ENCODE assay signal across 21 cellular contexts in the genomic region with DNA sequence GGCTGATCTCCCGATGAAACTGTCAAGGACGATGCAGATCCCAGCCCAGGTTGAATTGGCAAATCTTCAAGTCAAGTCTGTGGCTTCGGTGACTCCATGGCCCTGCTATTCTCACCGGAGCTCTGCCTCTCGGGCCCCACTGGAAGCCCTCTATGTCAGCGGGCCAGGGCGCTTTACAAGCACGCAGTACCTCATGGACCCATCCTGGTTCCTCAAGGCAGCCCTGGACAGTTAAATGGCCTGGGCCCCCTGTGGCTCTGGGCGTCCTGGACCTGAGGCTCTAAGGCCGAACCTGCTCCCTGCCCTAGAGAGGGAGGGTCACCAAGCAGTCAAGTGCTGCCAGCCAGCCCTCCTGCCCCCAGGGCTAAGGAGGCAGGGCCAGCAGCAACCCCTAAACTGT. TPM values are rescaled to one million over a fixed set of nuclear protein-coding genes. Genes with fewer than 3 reads are reported as not detected.
DNase-seq lines count a peak whose midpoint lies in the region; ATAC-seq and TF ChIP-seq lines count a peak whose summit lies in the region.
"Had no signal": no experiment of that assay in that cellular context is flagged by ENCODE, and none has a peak within 500 bp of the region (broad histone marks: within the 10 kb centered on the region; RNA-seq: fewer than 3 reads in every experiment).

No MANE protein-coding gene starts in this region.

- no peak for ATAC-seq in Right ventricle myocardium superior (ENCODE audit: poor library complexity)
- ATAC-seq in PC-3 = no peak

- 84% methylated on average over 10 of the region's 10 CpGs for WGBS in smooth muscle cell (ENCODE audit: low lambda C conversion rate)

- H3K4me2 ChIP-seq in PC-3 (ENCODE audit: low read length) = peak overlapping the region; percentile 82; the same call in 1 of the 2 replicates
- peak overlapping the region; percentile 83 for H3K4me2 ChIP-seq in smooth muscle cell

- intact Hi-C loops in Right ventricle myocardium superior (cut with DNase I) = loop anchor here (2.0 kb wide), 2 partner anchors 44 to 116 kb away; no protein-coding TSS in a partner anchor
- intact Hi-C loops in PC-3 (cut with micrococcal nuclease) = loop anchor here (1.0 to 5.0 kb wide), 3 partner anchors 117 to 576 kb away; a partner anchor contains a TSS

- H2AFZ ChIP-seq in PC-3 (ENCODE audit: low read length) = peak overlapping the region; percentile 94
- no peak overlapping the region for H2AFZ ChIP-seq in smooth muscle cell (ENCODE audit: low read depth)

- H3K36me3 ChIP-seq in cardiac muscle cell = no peaks in the 10 kb centered on the region
- H3K36me3 ChIP-seq in PC-3 (ENCODE audit: low read depth, low read length) = no peaks in the 10 kb centered on the region
- H3K36me3 ChIP-seq in right atrium auricular region = no peaks in the 10 kb centered on the region
- H3K36me3 ChIP-seq in smooth muscle cell (ENCODE audit: low read depth) = no peaks in the 10 kb centered on the region
- H3K36me3 ChIP-seq: BLaER1 had no signal

- TF ChIP-seq CTCF in cardiac muscle cell (IDR thresholded peaks at IDR 0.05; ENCODE audit: low read depth, low read length) (no peak), PC-3 (conservative IDR thresholded peaks at IDR 0.05; ENCODE audit: low read depth, low read length) (no peak), right atrium auricular region (IDR thresholded peaks at IDR 0.05) (no peak), smooth muscle cell (IDR thresholded peaks at IDR 0.05; ENCODE audit: borderline replicate concordance, insufficient read depth, poor library complexity, severe bottlenecking) (no peak)

- H3K27ac ChIP-seq in cardiac muscle cell (peak overlapping the region; percentile 70), PC-3 (ENCODE audit: low read length) (no peak overlapping the region), right atrium auricular region (peak overlapping the region; percentile 40 to 54), smooth muscle cell (ENCODE audit: low read depth) (no peak overlapping the region)
- H3K27ac ChIP-seq: BLaER1 had no signal

- H3K27me3 ChIP-seq in cardiac muscle cell = no peaks in the 10 kb centered on the region
- no peaks in the 10 kb centered on the region for H3K27me3 ChIP-seq in PC-3 (ENCODE audit: low read length)
- H3K27me3 ChIP-seq in right atrium auricular region = no peaks in the 10 kb centered on the region
- peaks cover 9% of the 10 kb centered on the region for H3K27me3 ChIP-seq in smooth muscle cell (ENCODE audit: low read depth)

- no peaks in the 10 kb centered on the region for H3K9me2 ChIP-seq in PC-3 (replicated peaks; ENCODE audit: low read length)

- no peak overlapping the region for H3K9ac ChIP-seq in PC-3 (ENCODE audit: low read length)
- no peak overlapping the region for H3K9ac ChIP-seq in smooth muscle cell (ENCODE audit: low read depth)
- H3K9ac ChIP-seq: BLaER1 had no signal

- H3K4me3 ChIP-seq in cardiac muscle cell = peak overlapping the region; percentile 33
- no peak overlapping the region for H3K4me3 ChIP-seq in PC-3 (ENCODE audit: low read length)
- no peak overlapping the region for H3K4me3 ChIP-seq in right atrium auricular region
- no peak overlapping the region for H3K4me3 ChIP-seq in smooth muscle cell
- H3K4me3 ChIP-seq: mucosa of descending colon had no signal

- BruUV-seq in PC-3 (replicated peaks; lab: Mats Ljungman, UMichigan) = no TSS peak

- no peaks in the 10 kb centered on the region for H3F3A ChIP-seq in PC-3 (ENCODE audit: low read length, unreplicated experiment)
- H3F3A ChIP-seq in smooth muscle cell (ENCODE audit: low read depth) = no peaks in the 10 kb centered on the region

- DNase-seq in cardiac muscle cell (ENCODE audit: low read depth in 1 of 2, low spot score in 1 of 2) (peak in 1 of 2 donors; percentile 30), Right ventricle myocardium superior (no peak), PC-3 (no peak), right atrium auricular region (ENCODE audit: low spot score) (no peak), smooth muscle cell (lab: John Stamatoyannopoulos, UW; ENCODE audit: unreplicated experiment) (no peak), HEK293T (ENCODE audit: extremely low spot score) (no peak), amniotic stem cell (lab: John Stamatoyannopoulos, UW) (no peak)
- no peak for DNase-seq in stimulated activated CD4-positive, alpha-beta T cell treated with anti-CD3 and anti-CD28 coated beads, Interleukin-4, amount 100 ng/mL, for 4 hours
- DNase-seq: activated CD4-positive, alpha-beta T cell treated with anti-CD3 and anti-CD28 coated beads, Interleukin-2, amount 50 U/mL, for 4 hours; aorta; NCI-H226; NCI-H82; OCI-M1; stimulated activated CD4-positive, alpha-beta T cell treated with anti-CD3 and anti-CD28 coated beads, Interleukin-12 subunit alpha, Interleukin-12 subunit beta, amount 100 ng/mL, for 4 hours had no signal

- H4K20me1 ChIP-seq in PC-3 (ENCODE audit: low read length) (no peaks in the 10 kb centered on the region), smooth muscle cell (ENCODE audit: low read depth) (no peaks in the 10 kb centered on the region)
- H4K20me1 ChIP-seq: BLaER1 had no signal

- H3K4me1 ChIP-seq in cardiac muscle cell (ENCODE audit: low read depth) (peaks cover 36% of the 10 kb centered on the region), PC-3 (ENCODE audit: insufficient read depth, low read length) (no peaks in the 10 kb centered on the region), right atrium auricular region (peaks cover 0 to 21% of the 10 kb centered on the region in 2 donors), smooth muscle cell (ENCODE audit: low read depth) (no peaks in the 10 kb centered on the region)

- POLR2A ChIA-PET in PC-3 (lab: Charles Lee; ENCODE audit: unreplicated experiment) = no interaction called here
- POLR2A ChIA-PET in HEK293T (lab: Yijun Ruan, JAX) = interaction anchor here (1.1 kb wide), 1 partner anchor 54 kb away, joined by 3 read pairs; no protein-coding TSS in a partner anchor

- CTCF ChIA-PET in PC-3 (lab: Charles Lee) = no interaction called here
- CTCF ChIA-PET in HEK293T (lab: Yijun Ruan, JAX) = interaction anchor here (1.5 kb wide), 1 partner anchor 15 kb away, joined by 5 read pairs; no protein-coding TSS in a partner anchor

- H3K9me3 ChIP-seq in cardiac muscle cell (ENCODE audit: low read depth) = no peaks in the 10 kb centered on the region
- no peaks in the 10 kb centered on the region for H3K9me3 ChIP-seq in PC-3 (ENCODE audit: low read length)
- no peaks in the 10 kb centered on the region for H3K9me3 ChIP-seq in right atrium auricular region
- H3K9me3 ChIP-seq in smooth muscle cell (replicated peaks; ENCODE audit: low read depth) = no peaks in the 10 kb centered on the region
- H3K9me3 ChIP-seq: mucosa of descending colon had no signal

- H3K79me2 ChIP-seq in PC-3 (ENCODE audit: low read length) (no peaks in the 10 kb centered on the region), smooth muscle cell (ENCODE audit: low read depth) (no peaks in the 10 kb centered on the region)

TF ChIP-seq in HEK293T, 16 proteins besides CTCF, POLR2A, EP300 and RAD21:
- TF ChIP-seq FOXK2 (IDR thresholded peaks at IDR 0.05) (no peak), LEF1 (IDR thresholded peaks at IDR 0.05; ENCODE audit: borderline replicate concordance) (no peak), ELF4 (IDR thresholded peaks at IDR 0.05) (no peak), CTBP1 (IDR thresholded peaks at IDR 0.05; ENCODE audit: borderline replicate concordance) (no peak), NFRKB (IDR thresholded peaks at IDR 0.05) (no peak), TARDBP (IDR thresholded peaks at IDR 0.05) (no peak), ARNT (IDR thresholded peaks at IDR 0.05) (no peak)

RNA-seq across cellular contexts. Expression of a gene that starts 45.3 kb away (rescaled TPM):
- total RNA-seq in cardiac muscle cell (83.4 and 138 TPM in 2 replicates), Right ventricle myocardium superior (9.6 TPM), PC-3 (2014; rRNA removed) (99.9 and 182 TPM in 2 replicates), right atrium auricular region (10 to 100 TPM; 16.0 to 16.1 TPM), smooth muscle cell (75.4 and 83.4 TPM in 2 replicates)
- polyA plus RNA-seq in cardiac muscle cell (45.1 and 65.2 TPM in 2 replicates), smooth muscle cell (54.3 and 90.2 TPM in 2 replicates)

RNA-seq across cellular contexts. Expression of a gene that starts 47.9 kb away (rescaled TPM):
- total RNA-seq in cardiac muscle cell (1,657 and 1,772 TPM in 2 replicates), Right ventricle myocardium superior (260 TPM), PC-3 (2014; rRNA removed) (not detected in 2 replicates), right atrium auricular region (100 to 1,000 TPM; 285 to 402 TPM), smooth muscle cell (2.4 and 8.0 TPM in 2 replicates)
- polyA plus RNA-seq in cardiac muscle cell (1,190 and 1,339 TPM in 2 replicates), smooth muscle cell (6.8 and 7.9 TPM in 2 replicates)
- total RNA-seq: aorta; G401; left lobe of liver; mucosa of descending colon; renal cortical epithelial cell; T-helper 1 cell treated with Interleukin-12 subunit alpha and Interleukin-12 subunit beta and Interleukin-4 antibody, amounts not matched to agents 30 ng/mL and 1 ng/mL, for 36 hours; urinary bladder had no signal
- polyA plus RNA-seq: urinary bladder had no signal

Comparison
In these comparisons a context has a peak if more than half of its experiments do, and no peak if none do; other contexts are left out.
1. H3K27ac ChIP-seq: peak in cardiac muscle cell (single experiment) and right atrium auricular region (2 of 2); none in PC-3 (single experiment) and smooth muscle cell (single experiment).
2. RNA of a gene that starts 47.9 kb away (total RNA-seq): 1,657 to 1,772 TPM in cardiac muscle cell, 285 to 402 TPM in right atrium auricular region and 260 TPM in Right ventricle myocardium superior (single experiment); 2.4 to 8.0 TPM in smooth muscle cell and not detected in PC-3; every median in the first group is over 10 times any median in the second.